8 cellular contexts compared by ENCODE assay signal in the genomic region with DNA sequence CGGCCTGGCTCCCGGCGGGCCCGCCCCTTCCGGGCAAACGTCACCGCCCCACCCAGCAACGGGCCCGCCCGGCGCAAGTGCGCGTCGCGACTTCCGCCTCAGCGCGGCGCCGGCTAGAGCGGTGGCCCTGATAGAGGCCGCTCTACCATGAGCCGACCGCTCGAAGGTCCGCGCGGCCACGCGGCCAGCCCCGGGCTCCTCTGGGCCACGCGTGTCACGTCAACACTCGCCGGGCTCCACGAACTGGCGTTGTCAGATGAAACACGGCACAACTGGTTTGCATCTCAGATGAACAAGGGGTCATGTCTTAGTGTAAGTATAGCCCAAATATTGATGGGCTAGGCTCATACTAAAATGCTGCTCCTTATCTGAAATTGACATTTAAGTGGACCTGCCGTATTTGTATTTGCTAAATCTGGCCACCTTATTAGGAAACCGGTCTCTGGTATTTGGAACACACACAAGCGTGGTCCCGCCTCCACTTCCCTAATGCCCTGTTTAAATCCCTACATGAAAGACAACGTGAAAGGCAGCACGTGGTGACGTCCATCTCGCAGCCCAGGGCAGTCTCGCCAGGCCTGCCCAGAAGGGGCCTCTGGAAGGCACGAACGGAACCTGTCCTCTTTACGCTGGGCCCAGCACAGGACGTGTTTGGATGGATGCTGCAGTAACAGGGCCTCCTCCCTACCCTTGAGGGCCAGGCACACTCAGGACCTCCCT. TPM values are rescaled to one million over a fixed set of nuclear protein-coding genes. Genes with fewer than 3 reads are reported as not detected.
DNase-seq lines count a peak whose midpoint lies in the region; ATAC-seq and TF ChIP-seq lines count a peak whose summit lies in the region.

A gene (minus strand): TSS at position 31 of the 720 bp plus-strand sequence.

- intact Hi-C loops in testis (cut with DNase I; ENCODE audit: low total_unique reads) = no loop called here

- peak; percentile 20 for TF ChIP-seq POLR2A in testis (IDR thresholded peaks at IDR 0.05)

- H2AFZ ChIP-seq in Karpas-422 (ENCODE audit: low read length) = no peak within 1 kb of the TSS; the same call in 1 of the 2 replicates

- peak; percentile 34 for DNase-seq in DMS53 treated with DMSO at 0.1 percent for 48 hours (lab: John Stamatoyannopoulos, UW; ENCODE audit: unreplicated experiment)
- peak; percentile 95 for DNase-seq in Karpas-422
- DNase-seq in SK-N-DZ (ENCODE audit: low spot score) = peak; percentile 84
- DNase-seq in activated naive CD4-positive, alpha-beta T cell treated with anti-CD3 and anti-CD28 coated beads, Interleukin-2, amount 50 U/mL, for 16 hours = peak; percentile 84
- peak; percentile 34 for DNase-seq in glomerular endothelial cell (ENCODE audit: extremely low read depth, low read depth, low spot score)
- no peak for DNase-seq in omental fat pad (ENCODE audit: low spot score)
- peak; percentile 87 for DNase-seq in testis

- WGBS in testis, 2 donors = 2% methylated on average over 21 to 49 of the region's 52 CpGs

- no peaks in the 10 kb centered on the region for H3K9me2 ChIP-seq in Karpas-422 (replicated peaks; ENCODE audit: insufficient read depth, low read length)

- no peaks in the 10 kb centered on the region for H3K9me3 ChIP-seq in Karpas-422 (ENCODE audit: low read length)
- H3K9me3 ChIP-seq in testis = no peaks in the 10 kb centered on the region

- H3K27ac ChIP-seq in Karpas-422 (ENCODE audit: low read length) (peak within 1 kb of the TSS; percentile 57), testis (peak within 1 kb of the TSS; percentile 51 to 86)

- no peak for TF ChIP-seq CTCF in omental fat pad (IDR thresholded peaks at IDR 0.05)
- TF ChIP-seq CTCF in testis (IDR thresholded peaks at IDR 0.05) = no peak

- H3K4me1 ChIP-seq in Karpas-422 (ENCODE audit: low read length) (peaks cover 46% of the 10 kb centered on the region), testis (peaks cover 32% of the 10 kb centered on the region)

- H3K79me2 ChIP-seq in Karpas-422 (ENCODE audit: low read length) = peaks cover 56% of the 10 kb centered on the region

- peak within 1 kb of the TSS; percentile 98 for H3K9ac ChIP-seq in Karpas-422 (ENCODE audit: low read length)

- H3K27me3 ChIP-seq in Karpas-422 (ENCODE audit: low read length) = no peaks in the 10 kb centered on the region
- H3K27me3 ChIP-seq in testis = no peaks in the 10 kb centered on the region

- peak within 1 kb of the TSS; percentile 100 for H3K4me3 ChIP-seq in Karpas-422 (ENCODE audit: low read length)
- H3K4me3 ChIP-seq in testis = peak within 1 kb of the TSS; percentile 80 to 83

- H3K4me2 ChIP-seq in Karpas-422 (ENCODE audit: low read depth, low read length, poor library complexity, severe bottlenecking) = peak within 1 kb of the TSS; percentile 93

- H3K36me3 ChIP-seq in Karpas-422 (ENCODE audit: insufficient read depth, low read length) (no peaks in the 10 kb centered on the region), testis (ENCODE audit: low read depth, missing control alignments) (no peaks in the 10 kb centered on the region)

- ATAC-seq in GM21717 (IDR thresholded peaks at IDR 0.05; ENCODE audit: unreplicated experiment) (peak; percentile 66), omental fat pad (ENCODE audit: low FRiP score) (peak; percentile 75)

- peaks cover 42% of the 10 kb centered on the region for H4K20me1 ChIP-seq in Karpas-422 (ENCODE audit: insufficient read depth, low read depth, low read length)

RNA-seq across cellular contexts. Expression of the gene that starts here (rescaled TPM):
- total RNA-seq in Karpas-422 (2014; rRNA removed; shearing (Covaris generic); ENCODE audit: low replicate concordance) = 12.6 and 20.5 TPM in 2 replicates
- polyA plus RNA-seq in SK-N-DZ (2014; cell fraction: cytosol; rRNA removed) = 54.0 and 59.4 TPM in 2 replicates
- polyA plus RNA-seq in SK-N-DZ (2014; cell fraction: nucleus; rRNA removed) = 160 and 226 TPM in 2 replicates
- total RNA-seq in glomerular endothelial cell = 60.8 and 83.9 TPM in 2 replicates
- total RNA-seq in omental fat pad = 10 to 100 TPM; 19.1 to 49.0 (median 24.3) TPM
- 10 to 100 TPM; 80.4 to 94.6 TPM for total RNA-seq in testis
- 46.3 TPM for polyA plus RNA-seq in testis (ENCODE audit: insufficient read depth, low read depth, low replicate concordance)
